Comparison of ENCODE assay signal across 8 cellular contexts in the genomic region with DNA sequence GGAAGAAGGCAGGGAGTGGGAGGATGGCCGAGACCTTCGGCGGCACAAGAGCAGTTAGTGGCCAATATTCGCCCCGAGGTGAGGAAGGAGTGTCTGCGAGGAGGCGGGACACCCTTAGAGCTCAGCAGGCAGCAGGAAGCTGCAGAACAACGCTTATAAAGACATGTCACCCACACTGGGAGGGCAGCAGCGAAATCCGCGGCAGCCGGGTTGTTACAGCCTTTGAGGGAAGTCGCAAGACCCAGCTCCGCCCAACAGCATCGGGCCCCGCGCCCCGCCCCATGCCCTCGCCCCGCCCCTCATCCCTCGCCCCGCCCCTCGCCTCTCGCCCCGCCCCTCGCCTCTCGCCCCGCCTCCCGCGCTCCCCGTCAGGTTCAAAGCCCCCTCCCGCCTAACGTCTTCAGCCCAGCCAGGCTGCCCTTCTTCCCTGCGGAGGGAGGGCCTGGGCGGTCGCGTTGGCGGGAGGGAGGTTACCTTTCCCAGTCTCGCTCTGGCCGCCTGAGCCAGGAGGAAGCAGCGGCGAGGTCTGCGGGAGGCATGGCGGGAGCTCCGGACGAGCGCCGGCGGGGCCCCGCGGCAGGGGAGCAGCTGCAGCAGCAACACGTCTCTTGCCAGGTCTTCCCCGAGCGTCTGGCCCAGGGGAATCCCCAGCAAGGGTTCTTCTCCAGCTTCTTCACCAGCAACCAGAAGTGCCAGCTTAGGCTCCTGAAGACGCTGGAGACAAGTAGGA. TPM values are rescaled to one million over a fixed set of nuclear protein-coding genes. Genes with fewer than 3 reads are reported as not detected.
DNase-seq lines count a peak whose midpoint lies in the region; ATAC-seq and TF ChIP-seq lines count a peak whose summit lies in the region.

Gene ATP23, plus strand, starts transcription at position 403 of the 730 bp plus-strand sequence. Its CDS starts 135 bp downstream, at position 538.

- CTCF ChIA-PET in BJ (lab: Yijun Ruan, JAX) = interaction anchor here (1.3 kb wide), 1 partner anchor 159 kb away, joined by 3 read pairs; the partner anchor contains the start of gene TSFM

- POLR2A ChIA-PET in BJ (lab: Charles Lee) = interaction anchor here (0.6 to 1.0 kb wide), 3 partner anchors 108 to 490 kb away, joined by 3 read pairs; partner anchors contain the start of gene TSPAN31

- peak within 1 kb of the TSS; percentile 54 for H3K27ac ChIP-seq in cingulate gyrus (ENCODE audit: low read depth, low read length)

- H3K27me3 ChIP-seq in BJ (ENCODE audit: control insufficient read depth, insufficient read depth, low read length) = no peaks in the 10 kb centered on the region

- intact Hi-C loops in left colon (cut with DNase I, micrococcal nuclease) = no loop called here

- no peak for TF ChIP-seq CTCF in BJ (IDR thresholded peaks at IDR 0.05; ENCODE audit: insufficient read depth, low read depth, low read length)

- ATAC-seq in GM19324 (IDR thresholded peaks at IDR 0.05; ENCODE audit: low FRiP score, unreplicated experiment) (peak; percentile 89), HG03460 (IDR thresholded peaks at IDR 0.05; ENCODE audit: unreplicated experiment) (peak; percentile 83), left colon (peak; percentile 84)

- H3K4me3 ChIP-seq in BJ (ENCODE audit: low read depth, low read length) = peak within 1 kb of the TSS; percentile 65

- no peaks in the 10 kb centered on the region for H3K36me3 ChIP-seq in BJ (ENCODE audit: control insufficient read depth, insufficient read depth, low read length)

- DNase-seq in BJ (ENCODE audit: low read depth) (peak; percentile 34), NCI-H524 treated with DMSO at 0.1 percent for 48 hours (lab: John Stamatoyannopoulos, UW) (peak; percentile 29), left colon (peak; percentile 94)
- DNase-seq in activated CD4-positive, alpha-beta T cell treated with anti-CD3 and anti-CD28 coated beads for 4 hours = peak; percentile 81 to 86
- DNase-seq in stimulated activated CD4-positive, alpha-beta T cell treated with anti-CD3 and anti-CD28 coated beads, Interleukin-1b, Interleukin-23, amount 100 ng/mL, for 4 hours (ENCODE audit: low read depth in 2 of 2) = peak; percentile 77 to 79

RNA-seq across cellular contexts. Expression of gene ATP23, which starts in this region (rescaled TPM):
- 6.7 and 10.2 TPM in 2 replicates for polyA plus RNA-seq in BJ (2011; rRNA removed)
- 3.7 and 4.9 TPM in 2 replicates for polyA minus RNA-seq in BJ (2011; rRNA and poly(A)+ RNA removed)
- total RNA-seq in left colon = 10 to 100 TPM; 13.9 to 16.1 TPM

Comparison
In these comparisons a context has a peak if more than half of its experiments do, and no peak if none do; other contexts are left out.
1. Peak in every context shown above with its lines: DNase-seq, ATAC-seq, H3K4me3 ChIP-seq and H3K27ac ChIP-seq.
2. DNase-seq: peak in every context shown above with its lines; median percentile 94 in left colon; 84 in activated CD4-positive, alpha-beta T cell treated with anti-CD3 and anti-CD28 coated beads for 4 hours; 78 in stimulated activated CD4-positive, alpha-beta T cell treated with anti-CD3 and anti-CD28 coated beads, Interleukin-1b, Interleukin-23, amount 100 ng/mL, for 4 hours; 34 in BJ; 29 in NCI-H524 treated with DMSO at 0.1 percent for 48 hours.